Comparison of ENCODE assay signal across 7 cellular contexts in genomic region chr19:7533925-7534480, GRCh38. TPM values are rescaled to one million over a fixed set of nuclear protein-coding genes. Genes with fewer than 3 reads are reported as not detected.
DNase-seq lines count a peak whose midpoint lies in the region; ATAC-seq and TF ChIP-seq lines count a peak whose summit lies in the region.

No MANE protein-coding gene starts in this region.

- DNase-seq in GM19238 (ENCODE audit: insufficient read length, low spot score): peak; percentile 97
- DNase-seq in NCI-H1417 treated with DMSO at 0.1 percent for 48 hours (lab: John Stamatoyannopoulos, UW): peak; percentile 44
- peak; percentile 71 to 79 (median 77) for DNase-seq in T-helper 17 cell
- peak; percentile 52 for DNase-seq in amniotic stem cell (lab: John Stamatoyannopoulos, UW)
- DNase-seq in heart right ventricle: peak; percentile 89 to 91
- DNase-seq in posterior vena cava (ENCODE audit: low spot score): peak; percentile 96
- DNase-seq in transverse colon: peak; percentile 91

- peak; percentile 54 for TF ChIP-seq POLR2A in transverse colon (IDR thresholded peaks at IDR 0.05)

- intact Hi-C loops in heart right ventricle (cut with DNase I) (loop anchor here in 3 of 10 donors (5.0 to 10.0 kb wide), 3 partner anchors 137 to 179 kb away; no protein-coding TSS in a partner anchor), posterior vena cava (cut with DNase I) (no loop called here), transverse colon (cut with DNase I; ENCODE audit: low total_unique reads) (loop anchor here (10.0 kb wide), 1 partner anchor 139 kb away; no protein-coding TSS in a partner anchor)

- H3K36me3 Mint-ChIP-seq in T-helper 17 cell (ENCODE audit: low read depth): peaks cover 3% of the 10 kb centered on the region

- peaks cover 21% of the 10 kb centered on the region for H3K4me1 Mint-ChIP-seq in T-helper 17 cell

- no peaks in the 10 kb centered on the region for H3K27me3 Mint-ChIP-seq in T-helper 17 cell

- in situ Hi-C loops in transverse colon (cut with MboI; ENCODE audit: low pct_ligation_motif_present in 1 of 4, low pct_unique_long_range_greater_than_20kb in 1 of 4, low sequenced_read_pairs in 3 of 4): no loop called here

- TF ChIP-seq CTCF in heart right ventricle (IDR thresholded peaks at IDR 0.05) (no peak), transverse colon (IDR thresholded peaks at IDR 0.05) (no peak)

- peak overlapping the region; percentile 74 to 98 (median 90) for H3K4me3 ChIP-seq in heart right ventricle
- H3K4me3 ChIP-seq in transverse colon: peak overlapping the region; percentile 57 to 76 (median 66)

- peaks cover 0 to 20% (median 14%) of the 10 kb centered on the region in 9 donors for H3K4me1 ChIP-seq in heart right ventricle
- H3K4me1 ChIP-seq in transverse colon: peaks cover 4 to 21% (median 11%) of the 10 kb centered on the region in 4 donors

- H3K27me3 ChIP-seq in heart right ventricle: no peaks in the 10 kb centered on the region
- H3K27me3 ChIP-seq in transverse colon: no peaks in the 10 kb centered on the region

- peak overlapping the region; percentile 96 for H3K4me3 Mint-ChIP-seq in T-helper 17 cell

- H3K27ac Mint-ChIP-seq in T-helper 17 cell: peak overlapping the region; percentile 95

- H3K27ac ChIP-seq in heart right ventricle: peak overlapping the region; percentile 67 to 95 (median 91)
- peak overlapping the region; percentile 86 to 99 (median 93) for H3K27ac ChIP-seq in transverse colon

- TF ChIP-seq EP300 in transverse colon (IDR thresholded peaks at IDR 0.05; ENCODE audit: low read depth): no peak

- H3K36me3 ChIP-seq in heart right ventricle (peaks cover 0 to 61% (median 12%) of the 10 kb centered on the region in 9 donors), transverse colon (no peaks in the 10 kb centered on the region)

- H3K9me3 ChIP-seq in T-helper 17 cell (ENCODE audit: control insufficient read depth, low read length, poor library complexity, severe bottlenecking) (no peaks in the 10 kb centered on the region), heart right ventricle (no peaks in the 10 kb centered on the region), transverse colon (no peaks in the 10 kb centered on the region)

- ATAC-seq in T-helper 17 cell (peak; percentile 61), heart right ventricle (peak; percentile 74 to 91 (median 84))

- 1% methylated on average over 41 of the region's 41 CpGs for WGBS in heart right ventricle, 2 donors
- WGBS in transverse colon (ENCODE audit: low coverage in 1 of 2), 2 donors: 0 to 1% methylated on average over 11 to 41 of the region's 41 CpGs

RNA-seq across cellular contexts. Expression of gene PNPLA6, which starts 1.5 kb away (rescaled TPM):
- 10 to 100 TPM; 95.1 to 97.2 TPM for total RNA-seq in T-helper 17 cell
- total RNA-seq in heart right ventricle: 10 to 100 TPM; 33.9 to 73.8 (median 41.6) TPM
- polyA plus RNA-seq in heart right ventricle: 10 to 100 TPM; 34.1 to 57.0 TPM
- total RNA-seq in posterior vena cava: 10 to 100 TPM; 78.0 to 79.3 TPM
- total RNA-seq in transverse colon: 100 to 1,000 TPM; 115 to 435 (median 147) TPM

RNA-seq across cellular contexts. Expression of gene MCOLN1, which starts 11.6 kb away (rescaled TPM):
- 10 to 100 TPM; 11.4 to 17.0 TPM for total RNA-seq in T-helper 17 cell
- total RNA-seq in heart right ventricle: 10 to 100 TPM; 10.4 to 29.1 (median 13.4) TPM
- polyA plus RNA-seq in heart right ventricle: 10 to 100 TPM; 20.8 to 34.9 TPM
- 10 to 100 TPM; 23.1 to 26.1 TPM for total RNA-seq in posterior vena cava
- total RNA-seq in transverse colon: 10 to 100 TPM; 14.7 to 93.1 (median 23.9) TPM

RNA-seq across cellular contexts. Expression of gene ZNF358, which starts 18.1 kb away (rescaled TPM):
- 1 to 10 TPM; 4.1 to 5.1 TPM for total RNA-seq in T-helper 17 cell
- 100 to 1,000 TPM in 1 of 10 donors, 10 to 100 TPM in 9; 67.7 to 104 (median 76.5) TPM for total RNA-seq in heart right ventricle
- 100 to 1,000 TPM in 1 of 2 donors, 10 to 100 TPM in 1; 61.4 to 167 TPM for polyA plus RNA-seq in heart right ventricle
- total RNA-seq in posterior vena cava: 10 to 100 TPM; 52.3 to 55.0 TPM
- total RNA-seq in transverse colon: 10 to 100 TPM; 50.2 to 72.7 (median 69.1) TPM

RNA-seq across cellular contexts. Expression of gene PEX11G, which starts 45.2 kb away (rescaled TPM):
- not detected for total RNA-seq in T-helper 17 cell
- total RNA-seq in heart right ventricle: 1 to 10 TPM in 9 of 10 donors, under 1 TPM in 1; 0.95 to 2.4 (median 1.9) TPM
- polyA plus RNA-seq in heart right ventricle: 1 to 10 TPM; 1.2 to 3.9 TPM
- 1 to 10 TPM; 2.7 to 4.1 TPM for total RNA-seq in posterior vena cava
- total RNA-seq in transverse colon: 10 to 100 TPM in 1 of 4 donors, 1 to 10 TPM in 3; 2.2 to 14.5 (median 8.9) TPM

Comparison
In these comparisons a context has a peak if more than half of its experiments do, and no peak if none do; other contexts are left out.
1. Peak in every context shown above with its lines: DNase-seq, ATAC-seq, H3K4me3 ChIP-seq and H3K27ac ChIP-seq.
2. DNase-seq: peak in every context shown above with its lines; median percentile 97 in GM19238; 96 in posterior vena cava; 91 in transverse colon; 90 in heart right ventricle; 77 in T-helper 17 cell; 52 in amniotic stem cell; 44 in NCI-H1417 treated with DMSO at 0.1 percent for 48 hours.
3. RNA of gene ZNF358, which starts 18.1 kb away (total RNA-seq): 67.7 to 104 TPM in heart right ventricle, 50.2 to 72.7 TPM in transverse colon and 52.3 to 55.0 TPM in posterior vena cava; 4.1 to 5.1 TPM in T-helper 17 cell; every median in the first group is over 4 times any median in the second.